Comparison of ENCODE assay signal across 11 cellular contexts in the genomic region with DNA sequence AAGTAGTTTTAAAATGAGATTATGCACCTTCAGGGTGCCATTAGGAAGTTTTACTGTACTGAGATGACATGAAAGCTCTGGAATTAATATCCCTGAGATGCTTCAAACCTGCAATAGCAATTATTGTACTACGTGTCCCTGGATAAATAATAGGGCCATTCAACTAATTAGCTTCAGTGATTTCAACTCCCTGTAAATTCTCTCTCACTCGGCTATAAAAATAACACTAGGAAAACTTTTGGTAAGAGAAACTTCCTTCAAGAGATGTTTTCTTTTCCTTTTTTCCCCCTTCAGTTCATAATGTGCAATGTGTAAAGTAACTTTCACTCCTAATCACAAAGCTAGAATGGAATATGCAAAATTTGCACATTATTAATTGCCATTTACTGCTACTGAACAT.
"Had no signal": no experiment of that assay in that cellular context is flagged by ENCODE, and none has a peak within 500 bp of the region (broad histone marks: within the 10 kb centered on the region; RNA-seq: fewer than 3 reads in every experiment).

No MANE protein-coding gene starts in this region.

- H3K27me3 Mint-ChIP-seq: IgD-negative memory B cell had no signal

- H3K4me1 Mint-ChIP-seq: IgD-negative memory B cell had no signal

- ATAC-seq: HepG2, K562 had no signal

- H3K4me3 ChIP-seq: K562 had no signal

- H3K4me3 Mint-ChIP-seq: IgD-negative memory B cell had no signal

- DNase-seq: IMR-90, Karpas-422, Kasumi-1, KBM-7, KG1 had no signal

- FAIRE-seq: HepG2, HTR-8/SVneo, K562 had no signal

- H3K9me3 Mint-ChIP-seq: IgD-negative memory B cell had no signal

- H3K36me3 Mint-ChIP-seq: IgD-negative memory B cell had no signal

- H3K27ac ChIP-seq: HL-60, KMS-11 had no signal
